In genomic region chr7:749121-749520, GRCh38 we compare ENCODE assay signal across 16 cellular contexts. TPM values are rescaled to one million over a fixed set of nuclear protein-coding genes. Genes with fewer than 3 reads are reported as not detected.
A peak's percentile ranks its signal among the peaks of the same experiment; 100 is the strongest.
DNase-seq lines count a peak whose midpoint lies in the region; ATAC-seq and TF ChIP-seq lines count a peak whose summit lies in the region.
"Had no signal": no experiment of that assay in that cellular context is flagged by ENCODE, and none has a peak within 500 bp of the region (broad histone marks: within the 10 kb centered on the region; RNA-seq: fewer than 3 reads in every experiment).

No MANE protein-coding gene starts in this region.

- ATAC-seq in mucosa of descending colon, result no peak
- ATAC-seq in effector memory CD8-positive, alpha-beta T cell (replicated peaks), result no peak
- ATAC-seq: psoas muscle had no signal

- peaks cover 45 to 82% (median 60%) of the 10 kb centered on the region in 11 experiments for H3K36me3 ChIP-seq in BLaER1 treated with 17β-estradiol and CSF1 and Interleukin-3, amounts not matched to agents 10 nM and 100 nM
- H3K36me3 ChIP-seq in esophagus muscularis mucosa (peaks cover 15 to 51% (median 33%) of the 10 kb centered on the region in 4 donors), mucosa of descending colon (ENCODE audit: low read depth) (no peaks in the 10 kb centered on the region)

- H3K27me3 ChIP-seq in BLaER1 treated with 17β-estradiol and CSF1 and Interleukin-3, amounts not matched to agents 10 nM and 100 nM, result no peaks in the 10 kb centered on the region
- H3K27me3 ChIP-seq in esophagus muscularis mucosa, result no peaks in the 10 kb centered on the region
- H3K27me3 ChIP-seq: adrenal gland had no signal

- peak overlapping the region in 1 of 11 experiments; percentile 31; a peak in 3 of 22 replicates for H3K27ac ChIP-seq in BLaER1 treated with 17β-estradiol and CSF1 and Interleukin-3, amounts not matched to agents 10 nM and 100 nM
- H3K27ac ChIP-seq in esophagus muscularis mucosa (replicated peaks in 1 of 4), result peak overlapping the region; percentile 34 to 58 (median 48)
- H3K27ac ChIP-seq: psoas muscle had no signal

- 47% methylated on average over 14 of the region's 14 CpGs for WGBS in esophagus muscularis mucosa

- TF ChIP-seq POLR2A in esophagus muscularis mucosa (IDR thresholded peaks at IDR 0.05; ENCODE audit: low read depth), result no peak

- H4K20me1 ChIP-seq in BLaER1 treated with 17β-estradiol and CSF1 and Interleukin-3, amounts not matched to agents 10 nM and 100 nM, result peaks cover 0 to 70% (median 29%) of the 10 kb centered on the region in 11 experiments; a peak in 13 of 22 replicates

- TF ChIP-seq CTCF in esophagus muscularis mucosa (IDR thresholded peaks at IDR 0.05) (no peak), mucosa of descending colon (IDR thresholded peaks at IDR 0.05) (no peak)

- H3K9me3 Mint-ChIP-seq in effector memory CD8-positive, alpha-beta T cell, result no peaks in the 10 kb centered on the region
- H3K9me3 Mint-ChIP-seq: activated T-cell treated with anti-CD3 and anti-CD28 coated beads, Interleukin-2, amount 50 U/mL, for 24 hours; type B pancreatic cell had no signal

- H3K9me3 ChIP-seq in BLaER1 treated with 17β-estradiol and CSF1 and Interleukin-3, amounts not matched to agents 10 nM and 100 nM (replicated peaks in 1 of 11), result peaks cover 0 to 17% (median 12%) of the 10 kb centered on the region in 11 experiments; a peak in 17 of 22 replicates
- H3K9me3 ChIP-seq in esophagus muscularis mucosa, result no peaks in the 10 kb centered on the region
- no peaks in the 10 kb centered on the region for H3K9me3 ChIP-seq in mucosa of descending colon
- H3K9me3 ChIP-seq: adrenal gland, psoas muscle had no signal

- H3K4me1 Mint-ChIP-seq in effector memory CD8-positive, alpha-beta T cell (ENCODE audit: low read depth in 2 of 2), result no peaks in the 10 kb centered on the region
- H3K4me1 Mint-ChIP-seq: activated CD4-positive, alpha-beta T cell treated with anti-CD3 and anti-CD28 coated beads, Interleukin-2, amount 10 ng/mL, durations not matched to agents 7 days and 5 days had no signal

- peaks cover 0 to 23% (median 16%) of the 10 kb centered on the region in 10 experiments; a peak in 15 of 20 replicates for H3K4me1 ChIP-seq in BLaER1 treated with 17β-estradiol and CSF1 and Interleukin-3, amounts not matched to agents 10 nM and 100 nM
- H3K4me1 ChIP-seq in esophagus muscularis mucosa (peaks cover 16 to 23% (median 19%) of the 10 kb centered on the region in 4 donors), mucosa of descending colon (ENCODE audit: low read depth) (no peaks in the 10 kb centered on the region)
- H3K4me1 ChIP-seq: adrenal gland, psoas muscle had no signal

- no peaks in the 10 kb centered on the region for H3K27me3 Mint-ChIP-seq in effector memory CD8-positive, alpha-beta T cell
- H3K27me3 Mint-ChIP-seq: activated CD4-positive, alpha-beta T cell treated with anti-CD3 and anti-CD28 coated beads, Interleukin-2, amount 10 ng/mL, durations not matched to agents 7 days and 5 days; activated T-cell treated with anti-CD3 and anti-CD28 coated beads, Interleukin-2, amount 50 U/mL, for 24 hours; type B pancreatic cell had no signal

- H3K4me3 ChIP-seq in BLaER1 treated with 17β-estradiol and CSF1 and Interleukin-3, amounts not matched to agents 10 nM and 100 nM, result no peak overlapping the region
- H3K4me3 ChIP-seq in esophagus muscularis mucosa, result peak overlapping the region in 2 of 4 donors; percentile 1 to 24
- no peak overlapping the region for H3K4me3 ChIP-seq in mucosa of descending colon
- H3K4me3 ChIP-seq: adrenal gland, psoas muscle had no signal

- DNase-seq in NCI-H2227 (lab: John Stamatoyannopoulos, UW; ENCODE audit: unreplicated experiment) (peak; percentile 68), esophagus muscularis mucosa (ENCODE audit: extremely low spot score) (no peak), mucosa of descending colon (peak in 2 of 3 donors; percentile 4 to 8), DMS114 treated with DMSO at 0.1 percent for 48 hours (lab: John Stamatoyannopoulos, UW; ENCODE audit: unreplicated experiment) (no peak), COLO829 (ENCODE audit: low spot score) (no peak), EL (no peak)
- DNase-seq in effector memory CD8-positive, alpha-beta T cell, result no peak
- DNase-seq: activated CD4-positive, alpha-beta T cell treated with anti-CD3 and anti-CD28 coated beads, Interleukin-2, amount 10 ng/mL, durations not matched to agents 7 days and 5 days; activated T-cell treated with anti-CD3 and anti-CD28 coated beads, Interleukin-2, amount 50 U/mL, for 24 hours; dermis blood vessel endothelial cell; NCI-H510A had no signal

- peak overlapping the region in 8 of 11 experiments; percentile 8 to 51 (median 30); a peak in 12 of 22 replicates for H3K4me2 ChIP-seq in BLaER1 treated with 17β-estradiol and CSF1 and Interleukin-3, amounts not matched to agents 10 nM and 100 nM

- H3K27ac Mint-ChIP-seq in effector memory CD8-positive, alpha-beta T cell, result no peak overlapping the region
- H3K27ac Mint-ChIP-seq: activated CD4-positive, alpha-beta T cell treated with anti-CD3 and anti-CD28 coated beads, Interleukin-2, amount 10 ng/mL, durations not matched to agents 7 days and 5 days; activated T-cell treated with anti-CD3 and anti-CD28 coated beads, Interleukin-2, amount 50 U/mL, for 24 hours; T-helper 2 cell treated with Interferon-gamma antibody and Interleukin-4, amounts not matched to agents 5 μg/mL and 100 μg/mL, for 36 hours; type B pancreatic cell had no signal

- TF ChIP-seq EP300 in esophagus muscularis mucosa (IDR thresholded peaks at IDR 0.05), result peak; percentile 23

- no peak overlapping the region for H3K4me3 Mint-ChIP-seq in effector memory CD8-positive, alpha-beta T cell
- H3K4me3 Mint-ChIP-seq: activated CD4-positive, alpha-beta T cell treated with anti-CD3 and anti-CD28 coated beads, Interleukin-2, amount 10 ng/mL, durations not matched to agents 7 days and 5 days; activated T-cell treated with anti-CD3 and anti-CD28 coated beads, Interleukin-2, amount 50 U/mL, for 24 hours; T-helper 2 cell treated with Interferon-gamma antibody and Interleukin-4, amounts not matched to agents 5 μg/mL and 100 μg/mL, for 36 hours; type B pancreatic cell had no signal

- H3K9ac ChIP-seq in BLaER1 treated with 17β-estradiol and CSF1 and Interleukin-3, amounts not matched to agents 10 nM and 100 nM, result peak overlapping the region in 2 of 11 experiments; percentile 28 to 40; a peak in 2 of 22 replicates

- peaks cover 4% of the 10 kb centered on the region for H3K36me3 Mint-ChIP-seq in effector memory CD8-positive, alpha-beta T cell (ENCODE audit: insufficient read depth)

- intact Hi-C loops in esophagus muscularis mucosa (cut with DNase I) (no loop called here), mucosa of descending colon (cut with DNase I, micrococcal nuclease) (no loop called here)

RNA-seq across cellular contexts. Expression of gene PRKAR1B, which starts 22.0 kb away (rescaled TPM):
- total RNA-seq in esophagus muscularis mucosa (10 to 100 TPM; 15.4 to 46.9 (median 31.4) TPM), mucosa of descending colon (10 to 100 TPM; 10.1 to 24.5 (median 24.4) TPM)

RNA-seq across cellular contexts. Expression of gene DNAAF5, which starts 22.6 kb away (rescaled TPM):
- total RNA-seq in esophagus muscularis mucosa (10 to 100 TPM; 21.2 to 32.7 (median 29.4) TPM), mucosa of descending colon (10 to 100 TPM; 29.4 to 43.0 (median 30.9) TPM)

Comparison
In these comparisons a context has a peak if more than half of its experiments do, and no peak if none do; other contexts are left out.
1. DNase-seq: peak in NCI-H2227 (single experiment) and mucosa of descending colon (2 of 3); none in esophagus muscularis mucosa (single experiment), DMS114 treated with DMSO at 0.1 percent for 48 hours (single experiment), effector memory CD8-positive, alpha-beta T cell (0 of 3), COLO829 (single experiment) and EL (single experiment).